ENCODE assay signal across 11 cellular contexts in the genomic region with DNA sequence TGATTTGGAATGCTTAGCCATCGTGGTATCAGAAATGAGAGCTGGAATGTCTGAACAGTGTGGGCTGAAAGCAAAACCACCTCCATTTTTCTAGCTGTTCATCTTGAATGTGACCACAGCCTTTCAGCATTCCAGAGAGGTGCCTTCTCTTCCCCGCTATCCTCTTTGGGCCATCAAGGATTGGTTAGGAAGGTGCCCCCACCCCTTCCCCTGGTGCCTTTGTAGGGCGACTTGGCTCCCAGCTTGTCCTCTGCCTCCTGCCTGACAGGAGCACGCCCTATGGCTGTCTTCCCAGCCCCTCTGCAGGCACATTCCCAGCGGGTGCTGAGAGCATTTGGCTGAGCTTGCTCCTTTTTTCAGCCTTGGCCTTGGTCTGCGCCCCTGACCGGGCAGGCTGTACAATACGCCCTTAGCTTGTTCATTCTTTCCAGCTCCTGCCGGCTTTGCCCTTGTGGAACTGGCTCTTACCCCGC.
DNase-seq lines count a peak whose midpoint lies in the region; ATAC-seq, FAIRE-seq and TF ChIP-seq lines count a peak whose summit lies in the region.
"Had no signal": no experiment of that assay in that cellular context is flagged by ENCODE, and none has a peak within 500 bp of the region (broad histone marks: within the 10 kb centered on the region; RNA-seq: fewer than 3 reads in every experiment).

No MANE protein-coding gene starts in this region.

- no peak overlapping the region for H3K27ac ChIP-seq in GM23338 (ENCODE audit: low read depth)
- H3K27ac ChIP-seq in colonic mucosa = peak overlapping the region; percentile 62
- H3K27ac ChIP-seq in left lung = peak overlapping the region; percentile 55 to 89

- no peak overlapping the region for H3K4me3 Mint-ChIP-seq in GM23338

- H3K9me3 ChIP-seq in colonic mucosa (no peaks in the 10 kb centered on the region), left lung (no peaks in the 10 kb centered on the region)

- no peak overlapping the region for H3K4me3 ChIP-seq in GM23338
- H3K4me3 ChIP-seq in colonic mucosa = no peak overlapping the region
- no peak overlapping the region for H3K4me3 ChIP-seq in left lung

- no peaks in the 10 kb centered on the region for H3K27me3 Mint-ChIP-seq in GM23338 (ENCODE audit: insufficient read depth, low read depth, poor library complexity)

- H3K27me3 ChIP-seq in GM23338 (ENCODE audit: insufficient read depth) (no peaks in the 10 kb centered on the region), colonic mucosa (no peaks in the 10 kb centered on the region), left lung (no peaks in the 10 kb centered on the region)

- no peaks in the 10 kb centered on the region for H3K36me3 Mint-ChIP-seq in GM23338 (ENCODE audit: low read depth)

- DNase-seq in GM23338 (ENCODE audit: low spot score) = peak; percentile 26
- DNase-seq in colonic mucosa = no peak
- peak; percentile 61 to 72 for DNase-seq in left lung
- peak; percentile 77 for DNase-seq in smooth muscle cell of the brain vasculature (ENCODE audit: low read depth, low spot score)
- DNase-seq in GM12891 (ENCODE audit: insufficient read length, low spot score) = no peak
- no peak for DNase-seq in A172 (ENCODE audit: low spot score)
- DNase-seq in NCI-H128 (lab: John Stamatoyannopoulos, UW; ENCODE audit: unreplicated experiment) = no peak
- DNase-seq: GDM1; MV-4-11; stimulated activated CD4-positive, alpha-beta T cell treated with anti-CD3 and anti-CD28 coated beads, Interleukin-15, amount 100 ng/mL, for 24 hours had no signal

- intact Hi-C loops in colonic mucosa (cut with DNase I) (no loop called here), left lung (cut with DNase I) (no loop called here)

- no peak overlapping the region; the same call in 1 of the 2 replicates for H3K27ac Mint-ChIP-seq in GM23338

- TF ChIP-seq POLR2A in GM12891 (IDR thresholded peaks at IDR 0.05; ENCODE audit: low read depth, low read length) = no peak

- H3K9ac ChIP-seq in colonic mucosa (ENCODE audit: low read depth in 2 of 2, low read length in 2 of 2) = peak overlapping the region in 1 of 2 donors; percentile 24

- H3K79me2 ChIP-seq in GM23338 (replicated peaks; ENCODE audit: insufficient read depth) = no peaks in the 10 kb centered on the region

- no peaks in the 10 kb centered on the region for H3K9me2 ChIP-seq in GM23338 (ENCODE audit: insufficient read depth)

- TF ChIP-seq CTCF in GM23338 (conservative IDR thresholded peaks at IDR 0.05; ENCODE audit: low read depth in 2 of 2) = no peak
- TF ChIP-seq CTCF in colonic mucosa (IDR thresholded peaks at IDR 0.05) = no peak
- TF ChIP-seq CTCF in left lung (IDR thresholded peaks at IDR 0.05) = no peak

- H3K4me1 ChIP-seq in GM23338 (ENCODE audit: insufficient read depth) (peaks cover 9% of the 10 kb centered on the region; the same call in 1 of the 2 replicates), colonic mucosa (no peaks in the 10 kb centered on the region), left lung (peaks cover 44 to 58% of the 10 kb centered on the region in 2 donors)

- H3K4me1 Mint-ChIP-seq in GM23338 = peaks cover 16% of the 10 kb centered on the region

- peak; percentile 89 for ATAC-seq in GM23338
- peak; percentile 52 for ATAC-seq in left lung
- no peak for ATAC-seq in HG03469 (IDR thresholded peaks at IDR 0.05; ENCODE audit: unreplicated experiment)

- H3F3A ChIP-seq in GM23338 (replicated peaks; ENCODE audit: low read depth) = no peaks in the 10 kb centered on the region

- H3K36me3 ChIP-seq in GM23338 (ENCODE audit: insufficient read depth) (no peaks in the 10 kb centered on the region), colonic mucosa (no peaks in the 10 kb centered on the region), left lung (no peaks in the 10 kb centered on the region)

- H3K4me2 ChIP-seq in GM23338 = no peak overlapping the region

- H3K9me3 Mint-ChIP-seq in GM23338 = no peaks in the 10 kb centered on the region

- FAIRE-seq in GM12891 (lab: Jason Lieb, UNC) = no peak

- H2AFZ ChIP-seq in GM23338 = peak overlapping the region; percentile 92

- no peaks in the 10 kb centered on the region for H4K20me1 ChIP-seq in GM23338 (replicated peaks; ENCODE audit: insufficient read depth)

TF ChIP-seq in GM23338, 12 proteins besides CTCF, POLR2A, EP300 and RAD21 (continues in another document):
- no peak for TF ChIP-seq EZH2 (IDR thresholded peaks at IDR 0.05; ENCODE audit: low read depth, unreplicated experiment)
- TF ChIP-seq, protein P1, sequence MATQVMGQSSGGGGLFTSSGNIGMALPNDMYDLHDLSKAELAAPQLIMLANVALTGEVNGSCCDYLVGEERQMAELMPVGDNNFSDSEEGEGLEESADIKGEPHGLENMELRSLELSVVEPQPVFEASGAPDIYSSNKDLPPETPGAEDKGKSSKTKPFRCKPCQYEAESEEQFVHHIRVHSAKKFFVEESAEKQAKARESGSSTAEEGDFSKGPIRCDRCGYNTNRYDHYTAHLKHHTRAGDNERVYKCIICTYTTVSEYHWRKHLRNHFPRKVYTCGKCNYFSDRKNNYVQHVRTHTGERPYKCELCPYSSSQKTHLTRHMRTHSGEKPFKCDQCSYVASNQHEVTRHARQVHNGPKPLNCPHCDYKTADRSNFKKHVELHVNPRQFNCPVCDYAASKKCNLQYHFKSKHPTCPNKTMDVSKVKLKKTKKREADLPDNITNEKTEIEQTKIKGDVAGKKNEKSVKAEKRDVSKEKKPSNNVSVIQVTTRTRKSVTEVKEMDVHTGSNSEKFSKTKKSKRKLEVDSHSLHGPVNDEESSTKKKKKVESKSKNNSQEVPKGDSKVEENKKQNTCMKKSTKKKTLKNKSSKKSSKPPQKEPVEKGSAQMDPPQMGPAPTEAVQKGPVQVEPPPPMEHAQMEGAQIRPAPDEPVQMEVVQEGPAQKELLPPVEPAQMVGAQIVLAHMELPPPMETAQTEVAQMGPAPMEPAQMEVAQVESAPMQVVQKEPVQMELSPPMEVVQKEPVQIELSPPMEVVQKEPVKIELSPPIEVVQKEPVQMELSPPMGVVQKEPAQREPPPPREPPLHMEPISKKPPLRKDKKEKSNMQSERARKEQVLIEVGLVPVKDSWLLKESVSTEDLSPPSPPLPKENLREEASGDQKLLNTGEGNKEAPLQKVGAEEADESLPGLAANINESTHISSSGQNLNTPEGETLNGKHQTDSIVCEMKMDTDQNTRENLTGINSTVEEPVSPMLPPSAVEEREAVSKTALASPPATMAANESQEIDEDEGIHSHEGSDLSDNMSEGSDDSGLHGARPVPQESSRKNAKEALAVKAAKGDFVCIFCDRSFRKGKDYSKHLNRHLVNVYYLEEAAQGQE (IDR thresholded peaks at IDR 0.05; ENCODE audit: unreplicated experiment) = no peak
- TF ChIP-seq NANOG (IDR thresholded peaks at IDR 0.05; ENCODE audit: borderline replicate concordance) = no peak
- no peak for TF ChIP-seq JUNB (IDR thresholded peaks at IDR 0.05; ENCODE audit: unreplicated experiment)
- TF ChIP-seq ZNF331 (CRISPR knock-in tag; IDR thresholded peaks at IDR 0.05; ENCODE audit: low read depth) = no peak
- TF ChIP-seq, protein P2, sequence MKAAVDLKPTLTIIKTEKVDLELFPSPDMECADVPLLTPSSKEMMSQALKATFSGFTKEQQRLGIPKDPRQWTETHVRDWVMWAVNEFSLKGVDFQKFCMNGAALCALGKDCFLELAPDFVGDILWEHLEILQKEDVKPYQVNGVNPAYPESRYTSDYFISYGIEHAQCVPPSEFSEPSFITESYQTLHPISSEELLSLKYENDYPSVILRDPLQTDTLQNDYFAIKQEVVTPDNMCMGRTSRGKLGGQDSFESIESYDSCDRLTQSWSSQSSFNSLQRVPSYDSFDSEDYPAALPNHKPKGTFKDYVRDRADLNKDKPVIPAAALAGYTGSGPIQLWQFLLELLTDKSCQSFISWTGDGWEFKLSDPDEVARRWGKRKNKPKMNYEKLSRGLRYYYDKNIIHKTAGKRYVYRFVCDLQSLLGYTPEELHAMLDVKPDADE (IDR thresholded peaks at IDR 0.05) = no peak

TF ChIP-seq in GM12891, 5 proteins besides CTCF, POLR2A, EP300 and RAD21:
- no peak for TF ChIP-seq PAX5 (IDR thresholded peaks at IDR 0.05; ENCODE audit: insufficient read depth, low read length, severe bottlenecking)
TF ChIP-seq in GM12891: peak in this region for 0.

Comparison
In these comparisons a context has a peak if more than half of its experiments do, and no peak if none do; other contexts are left out.
1. DNase-seq: peak in GM23338 (single experiment), left lung (2 of 2) and smooth muscle cell of the brain vasculature (single experiment); none in colonic mucosa (single experiment), GM12891 (single experiment), A172 (single experiment) and NCI-H128 (single experiment).